In the genomic region with DNA sequence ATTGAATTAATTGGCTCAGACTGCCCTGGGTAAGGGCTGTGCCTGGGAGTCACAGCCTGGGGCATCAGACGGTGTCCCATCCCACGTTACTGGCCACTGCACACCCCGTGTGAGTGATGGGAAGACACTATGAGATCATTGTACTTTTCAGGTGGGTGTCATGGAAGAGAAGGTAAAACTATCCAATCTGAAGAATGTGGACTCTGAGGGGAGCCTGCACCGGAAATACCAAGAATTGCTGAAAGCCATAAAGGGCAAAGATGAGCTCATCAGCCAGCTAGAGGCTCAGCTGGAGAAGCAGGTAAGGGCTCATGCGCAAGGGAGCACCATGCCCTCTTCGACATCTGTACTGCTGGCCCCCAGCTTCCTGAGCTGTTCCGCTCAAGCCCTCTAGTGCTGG, we compare ENCODE assay signal across 14 cellular contexts. TPM values are rescaled to one million over a fixed set of nuclear protein-coding genes. Genes with fewer than 3 reads are reported as not detected.
DNase-seq lines count a peak whose midpoint lies in the region; ATAC-seq, FAIRE-seq and TF ChIP-seq lines count a peak whose summit lies in the region.
"Had no signal": no experiment of that assay in that cellular context is flagged by ENCODE, and none has a peak within 500 bp of the region (broad histone marks: within the 10 kb centered on the region; RNA-seq: fewer than 3 reads in every experiment).

No MANE protein-coding gene starts in this region.

- no TSS peak for BruUV-seq in PC-3 (replicated peaks; lab: Mats Ljungman, UMichigan)

- no peaks in the 10 kb centered on the region for H3K9me2 ChIP-seq in PC-3 (replicated peaks; ENCODE audit: low read length)

- FAIRE-seq in GM12892 (lab: Jason Lieb, UNC), result peak; percentile 14

- H3K27me3 ChIP-seq in PC-3 (ENCODE audit: low read length), result no peaks in the 10 kb centered on the region
- H3K27me3 ChIP-seq in dorsolateral prefrontal cortex, result no peaks in the 10 kb centered on the region
- no peaks in the 10 kb centered on the region for H3K27me3 ChIP-seq in gastroesophageal sphincter
- H3K27me3 ChIP-seq: upper lobe of right lung had no signal

- no peak overlapping the region for H2AFZ ChIP-seq in PC-3 (ENCODE audit: low read length)

- H3K36me3 ChIP-seq in PC-3 (ENCODE audit: low read depth, low read length) (no peaks in the 10 kb centered on the region), gastroesophageal sphincter (peaks cover 0 to 4% of the 10 kb centered on the region in 2 donors)
- H3K36me3 ChIP-seq: upper lobe of right lung had no signal

- TF ChIP-seq CTCF in PC-3 (conservative IDR thresholded peaks at IDR 0.05; ENCODE audit: low read depth, low read length), result no peak
- no peak for TF ChIP-seq CTCF in dorsolateral prefrontal cortex (IDR thresholded peaks at IDR 0.05 in 54 of 56, conservative IDR thresholded peaks at IDR 0.05 in 2 of 56; ENCODE audit: low read depth in 1 of 56, partially characterized antibody in 56 of 56)
- no peak for TF ChIP-seq CTCF in gastroesophageal sphincter (IDR thresholded peaks at IDR 0.05)

- H3K9ac ChIP-seq in PC-3 (ENCODE audit: low read length), result no peak overlapping the region

- no peaks in the 10 kb centered on the region for H4K20me1 ChIP-seq in PC-3 (ENCODE audit: low read length)

- CTCF ChIA-PET in PC-3 (lab: Charles Lee), result interaction anchor here (0.9 to 1.5 kb wide), 2 partner anchors 30 to 129 kb away, joined by 4 to 6 read pairs; no protein-coding TSS in a partner anchor

- WGBS in gastroesophageal sphincter (ENCODE audit: low coverage in 1 of 2), 2 donors, result 80 to 82% methylated on average over 1 to 7 of the region's 7 CpGs

- H3F3A ChIP-seq in PC-3 (ENCODE audit: low read length, unreplicated experiment), result no peaks in the 10 kb centered on the region

- no peak for TF ChIP-seq POLR2A in GM12892 (IDR thresholded peaks at IDR 0.05; ENCODE audit: low read depth, low read length)
- TF ChIP-seq POLR2A in gastroesophageal sphincter (IDR thresholded peaks at IDR 0.05), result no peak

- H3K9me3 ChIP-seq in PC-3 (ENCODE audit: low read length), result no peaks in the 10 kb centered on the region
- no peaks in the 10 kb centered on the region for H3K9me3 ChIP-seq in gastroesophageal sphincter
- H3K9me3 ChIP-seq: upper lobe of right lung had no signal

- POLR2A ChIA-PET in PC-3 (lab: Charles Lee; ENCODE audit: unreplicated experiment), result no interaction called here

- H3K4me1 ChIP-seq in PC-3 (ENCODE audit: insufficient read depth, low read length) (no peaks in the 10 kb centered on the region), gastroesophageal sphincter (no peaks in the 10 kb centered on the region)
- H3K4me1 ChIP-seq: upper lobe of right lung had no signal

- no peak overlapping the region for H3K27ac ChIP-seq in PC-3 (ENCODE audit: low read length)
- H3K27ac ChIP-seq in dorsolateral prefrontal cortex, result peak overlapping the region in 31 of 59 donors; percentile 7 to 100 (median 55)
- H3K27ac ChIP-seq in gastroesophageal sphincter, result no peak overlapping the region
- H3K27ac ChIP-seq: upper lobe of right lung had no signal

- H3K4me3 ChIP-seq in PC-3 (ENCODE audit: low read length), result no peak overlapping the region
- H3K4me3 ChIP-seq in dorsolateral prefrontal cortex, result no peak overlapping the region
- H3K4me3 ChIP-seq in gastroesophageal sphincter, result no peak overlapping the region
- H3K4me3 ChIP-seq: upper lobe of right lung had no signal

- TF ChIP-seq EP300 in gastroesophageal sphincter (IDR thresholded peaks at IDR 0.05), result no peak

- ATAC-seq in PC-3 (peak; percentile 29), HG02973 (IDR thresholded peaks at IDR 0.05; ENCODE audit: unreplicated experiment) (no peak), HG03095 (IDR thresholded peaks at IDR 0.05; ENCODE audit: unreplicated experiment) (no peak), gastroesophageal sphincter (no peak)
- ATAC-seq: Panc1, upper lobe of right lung had no signal

- DNase-seq in GM12892 (ENCODE audit: insufficient read length) (no peak), PC-3 (no peak), dorsolateral prefrontal cortex (peak in 3 of 10 donors; percentile 14 to 20 (median 16)), renal cortical epithelial cell (ENCODE audit: low read depth) (peak; percentile 70)
- DNase-seq: activated CD4-positive, alpha-beta T cell treated with anti-CD3 and anti-CD28 coated beads, Interleukin-2, amount 50 U/mL, for 4 hours; KBM-7; NCI-H1436; NCI-H510A treated with DMSO at 0.1 percent for 48 hours; T-helper 2 cell had no signal

- intact Hi-C loops in PC-3 (cut with micrococcal nuclease), result no loop called here
- intact Hi-C loops in dorsolateral prefrontal cortex (cut with DNase I), result no loop called here

- H3K4me2 ChIP-seq in PC-3 (ENCODE audit: low read length), result no peak overlapping the region

- H3K79me2 ChIP-seq in PC-3 (ENCODE audit: low read length), result no peaks in the 10 kb centered on the region

RNA-seq across cellular contexts. Expression of gene PLEKHH1, which starts 24.0 kb away (rescaled TPM):
- polyA plus RNA-seq in GM12892 (2012; ENCODE audit: missing spikeins), result 0.17 TPM
- total RNA-seq in PC-3 (2014; rRNA removed), result 6.2 and 11.1 TPM in 2 replicates
- total RNA-seq in dorsolateral prefrontal cortex, result 100 to 1,000 TPM in 105 of 120 experiments, 10 to 100 TPM in 15; 42.5 to 965 (median 248) TPM
- 1.7 and 7.3 TPM in 2 replicates for total RNA-seq in renal cortical epithelial cell
- 1 to 10 TPM; 1.8 to 6.1 (median 4.0) TPM for total RNA-seq in gastroesophageal sphincter

RNA-seq across cellular contexts. Expression of gene PIGH, which starts 43.0 kb away (rescaled TPM):
- polyA plus RNA-seq in GM12892 (2012; ENCODE audit: missing spikeins), result 17.6 TPM
- total RNA-seq in PC-3 (2014; rRNA removed) (63.8 and 66.4 TPM in 2 replicates), dorsolateral prefrontal cortex (10 to 100 TPM; 19.8 to 43.6 (median 29.0) TPM), renal cortical epithelial cell (10.9 and 14.0 TPM in 2 replicates), gastroesophageal sphincter (10 to 100 TPM; 20.5 to 31.9 (median 27.7) TPM)

Comparison
In these comparisons a context has a peak if more than half of its experiments do, and no peak if none do; other contexts are left out.
1. H3K27ac ChIP-seq: peak in dorsolateral prefrontal cortex (31 of 59); none in PC-3 (single experiment) and gastroesophageal sphincter (0 of 4).